In genomic region chr4:499563-499962, GRCh38 we compare ENCODE assay signal across 8 cellular contexts. TPM values are rescaled to one million over a fixed set of nuclear protein-coding genes. Genes with fewer than 3 reads are reported as not detected.
DNase-seq lines count a peak whose midpoint lies in the region; ATAC-seq and TF ChIP-seq lines count a peak whose summit lies in the region.

No MANE protein-coding gene starts in this region.

- H3K79me2 ChIP-seq in neural progenitor cell (ENCODE audit: low read depth) = peaks cover 71% of the 10 kb centered on the region

- peak overlapping the region; percentile 95 to 97 for H3K4me3 Mint-ChIP-seq in effector memory CD8-positive, alpha-beta T cell
- peak overlapping the region; percentile 96 for H3K4me3 Mint-ChIP-seq in neural progenitor cell

- H3K4me1 Mint-ChIP-seq in effector memory CD8-positive, alpha-beta T cell (ENCODE audit: low read depth in 2 of 2) = peaks cover 24 to 31% of the 10 kb centered on the region in 2 donors
- peaks cover 17% of the 10 kb centered on the region for H3K4me1 Mint-ChIP-seq in neural progenitor cell

- H3K9ac ChIP-seq in neural progenitor cell = peak overlapping the region; percentile 97

- H3K27me3 Mint-ChIP-seq in effector memory CD8-positive, alpha-beta T cell = no peaks in the 10 kb centered on the region
- no peaks in the 10 kb centered on the region for H3K27me3 Mint-ChIP-seq in neural progenitor cell (ENCODE audit: insufficient read depth, low read depth)

- no peaks in the 10 kb centered on the region for H3K9me3 ChIP-seq in neural progenitor cell (ENCODE audit: low read depth)

- ATAC-seq in GM18867 (IDR thresholded peaks at IDR 0.05; ENCODE audit: unreplicated experiment) (peak; percentile 1), GM18873 (IDR thresholded peaks at IDR 0.05; ENCODE audit: low FRiP score, unreplicated experiment) (no peak), GM18907 (IDR thresholded peaks at IDR 0.05; ENCODE audit: unreplicated experiment) (no peak)
- no peak for ATAC-seq in effector memory CD8-positive, alpha-beta T cell (replicated peaks)

- H3K9me3 Mint-ChIP-seq in effector memory CD8-positive, alpha-beta T cell = peaks cover 0 to 2% of the 10 kb centered on the region in 2 donors
- H3K9me3 Mint-ChIP-seq in neural progenitor cell = peaks cover 29% of the 10 kb centered on the region

- H3K27me3 ChIP-seq in neural progenitor cell = no peaks in the 10 kb centered on the region

- TF ChIP-seq CTCF in LNCaP clone FGC (IDR thresholded peaks at IDR 0.05; ENCODE audit: control insufficient read depth, extremely low read depth, insufficient read depth) = no peak
- TF ChIP-seq CTCF in neural progenitor cell (IDR thresholded peaks at IDR 0.05) = no peak

- H3K36me3 Mint-ChIP-seq in effector memory CD8-positive, alpha-beta T cell (ENCODE audit: insufficient read depth) = peaks cover 44% of the 10 kb centered on the region
- H3K36me3 Mint-ChIP-seq in neural progenitor cell = peaks cover 32% of the 10 kb centered on the region

- DNase-seq in LNCaP clone FGC (ENCODE audit: low read depth) = no peak
- no peak for DNase-seq in effector memory CD8-positive, alpha-beta T cell
- DNase-seq in neural progenitor cell (ENCODE audit: low spot score) = peak; percentile 15
- DNase-seq in stimulated activated CD4-positive, alpha-beta T cell treated with anti-CD3 and anti-CD28 coated beads, Interleukin-1b, Interleukin-23, amount 100 ng/mL, for 48 hours = no peak
- DNase-seq in stimulated activated naive CD4-positive, alpha-beta T cell (lab: John Stamatoyannopoulos, UW) = no peak

- H3K27ac ChIP-seq in neural progenitor cell = peak overlapping the region; percentile 46

- H2AFZ ChIP-seq in neural progenitor cell (replicated peaks) = peak overlapping the region; percentile 96

- peaks cover 5% of the 10 kb centered on the region for H4K20me1 ChIP-seq in neural progenitor cell (ENCODE audit: low read depth)

- peaks cover 5% of the 10 kb centered on the region for H3K36me3 ChIP-seq in neural progenitor cell

- H3K4me1 ChIP-seq in neural progenitor cell = peaks cover 5% of the 10 kb centered on the region

- H3K4me2 ChIP-seq in neural progenitor cell = peak overlapping the region; percentile 98

- H3K27ac Mint-ChIP-seq in effector memory CD8-positive, alpha-beta T cell = peak overlapping the region; percentile 98 to 99
- H3K27ac Mint-ChIP-seq in neural progenitor cell = peak overlapping the region; percentile 86

- peak overlapping the region; percentile 96 for H3K4me3 ChIP-seq in LNCaP clone FGC (ENCODE audit: low read depth, low read length)
- peak overlapping the region; percentile 86 for H3K4me3 ChIP-seq in neural progenitor cell

- no peaks in the 10 kb centered on the region for H3F3A ChIP-seq in neural progenitor cell (ENCODE audit: low read depth)

RNA-seq across cellular contexts. Expression of gene PIGG, which starts 0.6 kb away (rescaled TPM):
- 33.4 and 45.1 TPM in 2 replicates for total RNA-seq in neural progenitor cell (ENCODE audit: low replicate concordance)

RNA-seq across cellular contexts. Expression of gene ZNF721, which starts 0.6 kb away (rescaled TPM):
- 36.5 and 59.2 TPM in 2 replicates for total RNA-seq in neural progenitor cell (ENCODE audit: low replicate concordance)
